21 cellular contexts compared by ENCODE assay signal in genomic region chr9:98778251-98778650, GRCh38. TPM values are rescaled to one million over a fixed set of nuclear protein-coding genes. Genes with fewer than 3 reads are reported as not detected.
DNase-seq lines count a peak whose midpoint lies in the region; ATAC-seq and TF ChIP-seq lines count a peak whose summit lies in the region.
"Had no signal": no experiment of that assay in that cellular context is flagged by ENCODE, and none has a peak within 500 bp of the region (broad histone marks: within the 10 kb centered on the region; RNA-seq: fewer than 3 reads in every experiment).

No MANE protein-coding gene starts in this region.

- no peak overlapping the region for H2BK15ac ChIP-seq in mesenchymal stem cell (ENCODE audit: low read depth, poor library complexity, severe bottlenecking)

- H3K4me2 ChIP-seq in PC-3 (ENCODE audit: low read length): 0 out of 2 replicates have a peak overlapping the region, but pooled peaks have one; percentile 14
- H3K4me2 ChIP-seq in mesenchymal stem cell (ENCODE audit: low read length, poor library complexity, severe bottlenecking): no peak overlapping the region
- H3K4me2 ChIP-seq: GM23338, KMS-11 had no signal

- H3K27me3 ChIP-seq in PC-3 (ENCODE audit: low read length) (no peaks in the 10 kb centered on the region), mesenchymal stem cell (ENCODE audit: control insufficient read depth in 1 of 2, insufficient read depth in 1 of 2, low read length in 2 of 2) (no peaks in the 10 kb centered on the region)

- H3K9me3 ChIP-seq in PC-3 (ENCODE audit: low read length) (no peaks in the 10 kb centered on the region), mesenchymal stem cell (ENCODE audit: control insufficient read depth, low read length) (no peaks in the 10 kb centered on the region)
- H3K9me3 ChIP-seq: HAP-1 had no signal

- no peak overlapping the region for H3K4ac ChIP-seq in mesenchymal stem cell (ENCODE audit: low read depth in 1 of 2, low read length in 2 of 2)

- POLR2A ChIA-PET in PC-3 (lab: Charles Lee; ENCODE audit: unreplicated experiment): no interaction called here

- H3K27ac Mint-ChIP-seq in brain (peak overlapping the region in 3 of 5 experiments; percentile 23 to 88 (median 88)), progenitor cell of endocrine pancreas (peak overlapping the region; percentile 84)
- H3K27ac Mint-ChIP-seq: CD4-positive, alpha-beta T cell; GM23338 had no signal

- H3K4me1 ChIP-seq in PC-3 (ENCODE audit: insufficient read depth, low read length): peaks cover 43% of the 10 kb centered on the region
- peaks cover 15% of the 10 kb centered on the region for H3K4me1 ChIP-seq in mesenchymal stem cell (ENCODE audit: control insufficient read depth, insufficient read depth, low read depth, low read length)
- H3K4me1 ChIP-seq: HAP-1 had no signal

- TF ChIP-seq CTCF in PC-3 (conservative IDR thresholded peaks at IDR 0.05; ENCODE audit: low read depth, low read length) (no peak), brain (conservative IDR thresholded peaks at IDR 0.05) (no peak), progenitor cell of endocrine pancreas (IDR thresholded peaks at IDR 0.05; ENCODE audit: unreplicated experiment) (no peak)

- H4K8ac ChIP-seq in mesenchymal stem cell (ENCODE audit: low read length): no peak overlapping the region

- no peaks in the 10 kb centered on the region; the same call in 1 of the 2 replicates for H3K36me3 ChIP-seq in PC-3 (ENCODE audit: low read depth, low read length)
- peaks cover 34 to 79% of the 10 kb centered on the region in 2 experiments for H3K36me3 ChIP-seq in mesenchymal stem cell (ENCODE audit: control insufficient read depth in 1 of 2, insufficient read depth in 2 of 2, low read depth in 1 of 2, low read length in 2 of 2)

- no peaks in the 10 kb centered on the region for H3K27me3 Mint-ChIP-seq in brain
- no peaks in the 10 kb centered on the region for H3K27me3 Mint-ChIP-seq in progenitor cell of endocrine pancreas
- H3K27me3 Mint-ChIP-seq: CD4-positive, alpha-beta T cell had no signal

- DNase-seq in PC-3 (no peak), mesenchymal stem cell (no peak), progenitor cell of endocrine pancreas (ENCODE audit: low spot score, unreplicated experiment) (no peak), inferior parietal cortex (ENCODE audit: extremely low spot score) (no peak), COLO829 (ENCODE audit: low spot score) (no peak), activated T-cell treated with anti-CD3 and anti-CD28 coated beads for 4 hours (no peak)
- DNase-seq: CD4-positive, alpha-beta T cell; DND-41; NCI-H1092 treated with DMSO at 0.1 percent for 48 hours; NCI-H1436 treated with DMSO at 0.1 percent for 48 hours; NCI-H2029; NCI-H345; NCI-H774; NK-92 treated with Interleukin-12 subunit alpha and Interleukin-12 subunit beta, amount 100 ng/mL, for 24 hours; SIG-M5 had no signal

- H3K9ac ChIP-seq in PC-3 (ENCODE audit: low read length) (peak overlapping the region; percentile 42; the same call in 1 of the 2 replicates), mesenchymal stem cell (ENCODE audit: low read length) (no peak overlapping the region)
- H3K9ac ChIP-seq: KMS-11 had no signal

- H3K4me3 ChIP-seq in PC-3 (ENCODE audit: low read length) (no peak overlapping the region), mesenchymal stem cell (ENCODE audit: insufficient read depth in 1 of 2, low read depth in 1 of 2, low read length in 2 of 2) (no peak overlapping the region)
- H3K4me3 ChIP-seq: GM12878, GM23338, HAP-1 had no signal

- H3K4me1 Mint-ChIP-seq in brain (peaks cover 9% of the 10 kb centered on the region), progenitor cell of endocrine pancreas (ENCODE audit: low read depth) (peaks cover 28% of the 10 kb centered on the region)
- H3K4me1 Mint-ChIP-seq: GM23338 had no signal

- no peak overlapping the region for H3K14ac ChIP-seq in mesenchymal stem cell (ENCODE audit: low read length in 2 of 2)

- H3K36me3 Mint-ChIP-seq in brain (peaks cover 41% of the 10 kb centered on the region), progenitor cell of endocrine pancreas (ENCODE audit: insufficient read depth) (peaks cover 18% of the 10 kb centered on the region)

- H3K27ac ChIP-seq in PC-3 (ENCODE audit: low read length): peak overlapping the region; percentile 80
- H3K27ac ChIP-seq in mesenchymal stem cell (ENCODE audit: low read length, poor library complexity, severe bottlenecking): peak overlapping the region; percentile 49
- H3K27ac ChIP-seq: KMS-11 had no signal

- no TSS peak for BruUV-seq in PC-3 (replicated peaks; lab: Mats Ljungman, UMichigan)

- H3K9me2 ChIP-seq in PC-3 (replicated peaks; ENCODE audit: low read length): no peaks in the 10 kb centered on the region

- H4K91ac ChIP-seq in mesenchymal stem cell (ENCODE audit: low read length): no peak overlapping the region

- H3K9me3 Mint-ChIP-seq in brain (no peaks in the 10 kb centered on the region), progenitor cell of endocrine pancreas (ENCODE audit: low read depth) (no peaks in the 10 kb centered on the region)
- H3K9me3 Mint-ChIP-seq: CD4-positive, alpha-beta T cell; GM23338 had no signal

- no peak overlapping the region for H2AFZ ChIP-seq in PC-3 (ENCODE audit: low read length)
- no peak overlapping the region for H2AFZ ChIP-seq in mesenchymal stem cell (ENCODE audit: low read depth, low read length)
- H2AFZ ChIP-seq: GM23338 had no signal

- H3K18ac ChIP-seq in mesenchymal stem cell (ENCODE audit: low read depth in 1 of 2, low read length in 2 of 2): no peak overlapping the region

- 98% methylated on average over 8 of the region's 8 CpGs for WGBS in mesenchymal stem cell

- H4K20me1 ChIP-seq in PC-3 (ENCODE audit: low read length): no peaks in the 10 kb centered on the region

- no peak overlapping the region for H2BK12ac ChIP-seq in mesenchymal stem cell (ENCODE audit: low read length in 2 of 2)

- no peak for ATAC-seq in PC-3
- ATAC-seq: GM12878, GM23338, Panc1 had no signal

- no peak overlapping the region for H2BK120ac ChIP-seq in mesenchymal stem cell (ENCODE audit: low read depth, low read length)

- H3K23ac ChIP-seq in mesenchymal stem cell (ENCODE audit: low read length in 2 of 2): no peak overlapping the region

- H3K79me1 ChIP-seq in mesenchymal stem cell (replicated peaks; ENCODE audit: low read length, poor library complexity, severe bottlenecking): no peaks in the 10 kb centered on the region

- H3F3A ChIP-seq in PC-3 (ENCODE audit: low read length, unreplicated experiment): no peaks in the 10 kb centered on the region

- H3K4me3 Mint-ChIP-seq in brain (no peak overlapping the region), progenitor cell of endocrine pancreas (ENCODE audit: low read depth) (no peak overlapping the region)
- H3K4me3 Mint-ChIP-seq: CD4-positive, alpha-beta T cell; GM23338 had no signal

- no peaks in the 10 kb centered on the region for H3K79me2 ChIP-seq in PC-3 (ENCODE audit: low read length)

- peak overlapping the region; percentile 39 for H2BK5ac ChIP-seq in mesenchymal stem cell (ENCODE audit: low read depth, low read length, poor library complexity, severe bottlenecking)

- CTCF ChIA-PET in PC-3 (lab: Charles Lee): no interaction called here

- H2AK5ac ChIP-seq in mesenchymal stem cell (ENCODE audit: low read length, severe bottlenecking): peak overlapping the region; percentile 29

- intact Hi-C loops in PC-3 (cut with micrococcal nuclease): loop anchor here (10.0 kb wide), 1 partner anchor 223 kb away; no protein-coding TSS in a partner anchor

RNA-seq across cellular contexts. Expression of gene ANKS6, which starts 18.1 kb away (rescaled TPM):
- 27.7 and 39.7 TPM in 2 replicates for total RNA-seq in PC-3 (2014; rRNA removed)
- polyA plus RNA-seq in brain (ENCODE audit: insufficient read depth, low read depth, low replicate concordance): 14.3 TPM
- 12.3 TPM for polyA plus RNA-seq in mesenchymal stem cell (2013, experiment 1 of 2)
- 11.9 TPM for polyA plus RNA-seq in mesenchymal stem cell (2013, experiment 2 of 2)
- total RNA-seq in progenitor cell of endocrine pancreas: 39.7 TPM in 2 replicates

RNA-seq across cellular contexts. Expression of gene GALNT12, which starts 29.2 kb away (rescaled TPM):
- total RNA-seq in PC-3 (2014; rRNA removed) (14.8 and 24.8 TPM in 2 replicates), progenitor cell of endocrine pancreas (12.9 and 15.9 TPM in 2 replicates)
- polyA plus RNA-seq in brain (ENCODE audit: insufficient read depth, low read depth, low replicate concordance): 1.9 TPM
- 0.68 TPM for polyA plus RNA-seq in mesenchymal stem cell (2013, experiment 1 of 2)
- 0.67 TPM for polyA plus RNA-seq in mesenchymal stem cell (2013, experiment 2 of 2)
